In genomic region chr5:56816546-56817081, GRCh38 we compare ENCODE assay signal across 8 cellular contexts.
DNase-seq lines count a peak whose midpoint lies in the region; ATAC-seq lines count a peak whose summit lies in the region.

No MANE protein-coding gene starts in this region.

- peak; percentile 43 for ATAC-seq in HG02678 (IDR thresholded peaks at IDR 0.05; ENCODE audit: unreplicated experiment)

- DNase-seq in activated T-cell treated with anti-CD3 and anti-CD28 coated beads for 24 hours (ENCODE audit: low read depth) (peak; percentile 51), activated T-cell treated with anti-CD3 and anti-CD28 coated beads for 4 hours (no peak), NCI-H146 treated with DMSO at 0.1 percent for 48 hours (lab: John Stamatoyannopoulos, UW; ENCODE audit: unreplicated experiment) (peak; percentile 42), medulla oblongata (ENCODE audit: extremely low spot score) (peak; percentile 70)
- peak; percentile 43 to 44 for DNase-seq in activated CD4-positive, alpha-beta T cell treated with anti-CD3 and anti-CD28 coated beads, Interleukin-2, amount 50 U/mL, for 24 hours (ENCODE audit: low read depth in 1 of 2, low spot score in 1 of 2)
- peak; percentile 39 for DNase-seq in effector CD4-positive, alpha-beta T cell
- peak; percentile 16 to 25 for DNase-seq in stimulated activated CD8-positive, alpha-beta memory T cell treated with anti-CD3 and anti-CD28 coated beads, Interleukin-4, amount 100 ng/mL, for 1 hour (ENCODE audit: low read depth in 2 of 2, low spot score in 1 of 2)
